Comparison of ENCODE assay signal across 16 cellular contexts in genomic region chr18:77070627-77071026, GRCh38.
DNase-seq lines count a peak whose midpoint lies in the region; ATAC-seq, FAIRE-seq and TF ChIP-seq lines count a peak whose summit lies in the region.
"Had no signal": no experiment of that assay in that cellular context is flagged by ENCODE, and none has a peak within 500 bp of the region (broad histone marks: within the 10 kb centered on the region; RNA-seq: fewer than 3 reads in every experiment).

No MANE protein-coding gene starts in this region.

- peaks cover 39% of the 10 kb centered on the region for H3K36me3 Mint-ChIP-seq in activated CD4-positive, alpha-beta T cell treated with anti-CD3 and anti-CD28 coated beads for 36 hours (ENCODE audit: low read depth)
- no peaks in the 10 kb centered on the region for H3K36me3 Mint-ChIP-seq in HFFc6 (ENCODE audit: low read depth)
- no peaks in the 10 kb centered on the region for H3K36me3 Mint-ChIP-seq in astrocyte (ENCODE audit: low read depth, unreplicated experiment)

- H4K20me1 ChIP-seq in astrocyte (ENCODE audit: insufficient read depth, low read length) (no peaks in the 10 kb centered on the region), osteoblast (ENCODE audit: insufficient read depth, low read length) (no peaks in the 10 kb centered on the region)

- H3K27ac Mint-ChIP-seq in activated CD4-positive, alpha-beta T cell treated with anti-CD3 and anti-CD28 coated beads for 36 hours: peak overlapping the region; percentile 94
- H3K27ac Mint-ChIP-seq in HFFc6: peak overlapping the region; percentile 87; the same call in 1 of the 2 replicates
- no peak overlapping the region for H3K27ac Mint-ChIP-seq in astrocyte (ENCODE audit: unreplicated experiment)

- H3K4me3 Mint-ChIP-seq in activated CD4-positive, alpha-beta T cell treated with anti-CD3 and anti-CD28 coated beads for 36 hours: no peak overlapping the region
- H3K4me3 Mint-ChIP-seq in HFFc6: no peak overlapping the region
- no peak overlapping the region for H3K4me3 Mint-ChIP-seq in astrocyte (ENCODE audit: unreplicated experiment)

- H3K36me3 ChIP-seq in astrocyte (ENCODE audit: insufficient read depth, low read length): no peaks in the 10 kb centered on the region
- no peaks in the 10 kb centered on the region for H3K36me3 ChIP-seq in osteoblast (ENCODE audit: insufficient read depth, low read length)

- H2AFZ ChIP-seq in astrocyte (ENCODE audit: low read depth, low read length) (no peak overlapping the region), osteoblast (ENCODE audit: low read length) (no peak overlapping the region)

- no peaks in the 10 kb centered on the region for H3K9me3 Mint-ChIP-seq in activated CD4-positive, alpha-beta T cell treated with anti-CD3 and anti-CD28 coated beads for 36 hours (ENCODE audit: low read depth)
- H3K9me3 Mint-ChIP-seq in HFFc6: no peaks in the 10 kb centered on the region
- peaks cover 3% of the 10 kb centered on the region for H3K9me3 Mint-ChIP-seq in astrocyte (ENCODE audit: unreplicated experiment)

- intact Hi-C loops in activated CD4-positive, alpha-beta T cell treated with anti-CD3 and anti-CD28 coated beads for 36 hours (cut with DNase I, micrococcal nuclease): no loop called here

- H3K79me2 ChIP-seq in astrocyte (ENCODE audit: insufficient read depth, low read length) (no peaks in the 10 kb centered on the region), osteoblast (ENCODE audit: insufficient read depth, low read length) (no peaks in the 10 kb centered on the region)

- H3K4me1 ChIP-seq in astrocyte (ENCODE audit: insufficient read depth, low read length) (peaks cover 49% of the 10 kb centered on the region), osteoblast (ENCODE audit: insufficient read depth, low read length) (peaks cover 52% of the 10 kb centered on the region)

- no peak for FAIRE-seq in astrocyte (lab: Jason Lieb, UNC)
- FAIRE-seq: A204.1, K562 had no signal

- H3K27me3 ChIP-seq in astrocyte (ENCODE audit: insufficient read depth, low read length): no peaks in the 10 kb centered on the region
- H3K27me3 ChIP-seq in osteoblast (ENCODE audit: insufficient read depth, low read length): no peaks in the 10 kb centered on the region
- H3K27me3 ChIP-seq: heart right ventricle had no signal

- H3K27ac ChIP-seq in astrocyte (ENCODE audit: low read depth, low read length): peak overlapping the region; percentile 91
- H3K27ac ChIP-seq in osteoblast (ENCODE audit: low read depth, low read length): peak overlapping the region; percentile 90

- no peaks in the 10 kb centered on the region for H3K27me3 Mint-ChIP-seq in activated CD4-positive, alpha-beta T cell treated with anti-CD3 and anti-CD28 coated beads for 36 hours
- no peaks in the 10 kb centered on the region; the same call in 1 of the 2 replicates for H3K27me3 Mint-ChIP-seq in HFFc6 (ENCODE audit: insufficient read depth)
- no peaks in the 10 kb centered on the region for H3K27me3 Mint-ChIP-seq in astrocyte (ENCODE audit: low read depth, unreplicated experiment)

- CTCF ChIA-PET in activated CD4-positive, alpha-beta T cell treated with anti-CD3 and anti-CD28 coated beads for 36 hours (lab: Charles Lee): interaction anchor here (0.7 to 6.3 kb wide), 4 partner anchors 14 to 592 kb away, joined by 3 to 42 read pairs (median 12); no protein-coding TSS in a partner anchor

- peaks cover 97% of the 10 kb centered on the region for H3K4me1 Mint-ChIP-seq in activated CD4-positive, alpha-beta T cell treated with anti-CD3 and anti-CD28 coated beads for 36 hours
- H3K4me1 Mint-ChIP-seq in HFFc6 (ENCODE audit: low read depth) (peaks cover 61% of the 10 kb centered on the region), astrocyte (ENCODE audit: low read depth, unreplicated experiment) (peaks cover 49% of the 10 kb centered on the region)

- peak overlapping the region; percentile 69 for H3K9ac ChIP-seq in astrocyte (ENCODE audit: low read length)

- no peak for ATAC-seq in activated CD4-positive, alpha-beta T cell treated with anti-CD3 and anti-CD28 coated beads for 36 hours
- ATAC-seq: heart right ventricle, K562 had no signal

- no peak for TF ChIP-seq CTCF in HFFc6 (IDR thresholded peaks at IDR 0.05)
- no peak for TF ChIP-seq CTCF in astrocyte (IDR thresholded peaks at IDR 0.05; ENCODE audit: insufficient read depth, low read depth, low read length)
- TF ChIP-seq CTCF in osteoblast (IDR thresholded peaks at IDR 0.05; ENCODE audit: extremely low read depth, low read depth, low read length): no peak

- no peak overlapping the region for H3K4me2 ChIP-seq in astrocyte (ENCODE audit: low read length)
- H3K4me2 ChIP-seq in osteoblast (ENCODE audit: insufficient read depth, low read length): no peak overlapping the region

- no peaks in the 10 kb centered on the region for H3K9me3 ChIP-seq in astrocyte (ENCODE audit: insufficient read depth, low read depth, low read length)
- no peaks in the 10 kb centered on the region for H3K9me3 ChIP-seq in osteoblast (ENCODE audit: low read depth, low read length)
- H3K9me3 ChIP-seq: heart right ventricle had no signal

- no peak for DNase-seq in activated CD4-positive, alpha-beta T cell treated with anti-CD3 and anti-CD28 coated beads for 36 hours
- no peak for DNase-seq in activated CD4-positive, alpha-beta T cell treated with anti-CD3 and anti-CD28 coated beads for 4 hours
- DNase-seq in HFFc6 (no peak), astrocyte (ENCODE audit: low read depth) (no peak), osteoblast (ENCODE audit: insufficient read length, low spot score, missing footprints) (no peak), SHP77 (lab: John Stamatoyannopoulos, UW) (no peak), AG08396 (ENCODE audit: low spot score) (no peak), inferior parietal cortex (ENCODE audit: extremely low spot score) (no peak)
- DNase-seq: activated CD4-positive, alpha-beta T cell treated with anti-CD3 and anti-CD28 coated beads for 1 hour; Calu3; H7; heart right ventricle; NCI-H1105; stimulated activated CD4-positive, alpha-beta T cell treated with anti-CD3 and anti-CD28 coated beads, Interleukin-4, amount 100 ng/mL, for 1 hour had no signal

- H3K4me3 ChIP-seq in astrocyte (ENCODE audit: insufficient read depth, low read depth, low read length): no peak overlapping the region
- H3K4me3 ChIP-seq in osteoblast (ENCODE audit: insufficient read depth, low read length): no peak overlapping the region
- H3K4me3 ChIP-seq: heart right ventricle, K562 had no signal

- POLR2A ChIA-PET in activated CD4-positive, alpha-beta T cell treated with anti-CD3 and anti-CD28 coated beads for 36 hours (lab: Charles Lee): interaction anchor here (0.6 to 4.6 kb wide), 4 partner anchors 14 to 51 kb away, joined by 3 to 48 read pairs (median 4); no protein-coding TSS in a partner anchor
